ENCODE assay signal across 9 cellular contexts in the genomic region with DNA sequence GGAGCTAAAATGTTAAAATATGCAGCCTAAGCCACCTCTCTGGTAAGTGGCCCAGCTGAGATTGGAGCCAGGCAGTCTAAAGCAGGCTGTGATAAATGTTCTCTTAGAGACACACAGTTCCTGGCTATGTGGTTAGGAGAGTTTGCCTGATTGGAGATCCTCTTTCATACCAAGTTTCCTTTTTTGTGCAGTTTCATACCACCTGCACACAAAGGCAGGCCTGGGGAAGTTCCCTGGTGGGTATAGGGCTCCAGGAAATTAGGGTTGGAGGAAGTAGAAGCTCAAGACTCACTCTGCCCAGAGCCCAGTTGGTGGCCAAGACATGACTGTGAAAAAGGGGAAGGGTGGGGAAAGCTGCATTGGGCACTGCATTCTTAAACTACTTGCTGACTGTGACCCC. TPM values are rescaled to one million over a fixed set of nuclear protein-coding genes. Genes with fewer than 3 reads are reported as not detected.
DNase-seq lines count a peak whose midpoint lies in the region; ATAC-seq and TF ChIP-seq lines count a peak whose summit lies in the region.
"Had no signal": no experiment of that assay in that cellular context is flagged by ENCODE, and none has a peak within 500 bp of the region (broad histone marks: within the 10 kb centered on the region; RNA-seq: fewer than 3 reads in every experiment).

No MANE protein-coding gene starts in this region.

- peak; percentile 85 for ATAC-seq in GM18505 (IDR thresholded peaks at IDR 0.05; ENCODE audit: unreplicated experiment)
- peak; percentile 87 for ATAC-seq in HG02610 (IDR thresholded peaks at IDR 0.05; ENCODE audit: unreplicated experiment)
- peak; percentile 33 for ATAC-seq in left colon

- intact Hi-C loops in left colon (cut with DNase I, micrococcal nuclease) = no loop called here

- TF ChIP-seq POLR2A in GM18505 (IDR thresholded peaks at IDR 0.05; ENCODE audit: borderline replicate concordance, extremely low read depth, insufficient read depth, insufficient read length) (no peak), NB4 (IDR thresholded peaks at IDR 0.05; ENCODE audit: extremely low read depth, insufficient read length) (no peak)

- no peak for TF ChIP-seq CTCF in NB4 (IDR thresholded peaks at IDR 0.05; ENCODE audit: low read depth, low read length)

- no peak overlapping the region for H3K4me3 ChIP-seq in NB4 (ENCODE audit: low read depth, low read length)

- DNase-seq in NB4 (ENCODE audit: low read depth) (peak; percentile 88), left colon (no peak), NCI-H526 (lab: John Stamatoyannopoulos, UW) (no peak), COR-L47 (lab: John Stamatoyannopoulos, UW) (no peak), islet precursor cell (no peak), amniotic stem cell (lab: John Stamatoyannopoulos, UW) (no peak)
- DNase-seq: NCI-H748 treated with DMSO at 0.1 percent for 48 hours had no signal

RNA-seq across cellular contexts. Expression of a gene that starts 16.9 kb away (rescaled TPM):
- total RNA-seq in left colon = 10 to 100 TPM in 1 of 2 donors, 1 to 10 TPM in 1; 8.8 to 23.5 TPM

RNA-seq across cellular contexts. Expression of a gene that starts 50.6 kb away (rescaled TPM):
- total RNA-seq in left colon = 10 to 100 TPM; 21.0 to 22.5 TPM

Comparison
In these comparisons a context has a peak if more than half of its experiments do, and no peak if none do; other contexts are left out.
1. ATAC-seq: peak in every context shown above with its lines; median percentile 87 in HG02610; 85 in GM18505; 33 in left colon.